In the genomic region with DNA sequence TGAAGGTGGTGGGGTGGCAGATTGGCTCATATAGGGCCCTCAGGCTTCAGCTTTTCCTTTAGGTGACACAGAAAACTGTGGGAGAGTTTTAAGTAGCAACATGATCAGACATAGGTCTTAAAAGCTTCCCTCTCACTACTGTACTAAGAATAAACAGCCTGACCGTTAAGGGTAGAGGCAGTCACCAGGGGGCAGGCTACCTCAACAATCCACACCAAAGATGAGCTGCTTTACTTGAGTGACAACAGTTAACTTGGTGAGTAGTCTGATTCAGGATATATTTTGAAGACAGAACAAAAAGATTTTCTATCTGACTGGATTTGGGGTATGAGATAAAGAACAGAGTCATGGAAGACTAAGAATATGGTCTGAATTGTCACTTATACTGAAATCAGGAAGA, we compare ENCODE assay signal across 8 cellular contexts. TPM values are rescaled to one million over a fixed set of nuclear protein-coding genes. Genes with fewer than 3 reads are reported as not detected.
DNase-seq lines count a peak whose midpoint lies in the region; ATAC-seq and TF ChIP-seq lines count a peak whose summit lies in the region.

No MANE protein-coding gene starts in this region.

- ATAC-seq in GM21528 (IDR thresholded peaks at IDR 0.05; ENCODE audit: low FRiP score, unreplicated experiment), result no peak
- ATAC-seq in HG03095 (IDR thresholded peaks at IDR 0.05; ENCODE audit: unreplicated experiment), result no peak

- no peak overlapping the region for H3K4me3 ChIP-seq in fibroblast of the aortic adventitia (ENCODE audit: low read depth, low read length)

- H3K4me1 Mint-ChIP-seq in progenitor cell of endocrine pancreas (ENCODE audit: low read depth), result no peaks in the 10 kb centered on the region

- H3K4me3 Mint-ChIP-seq in progenitor cell of endocrine pancreas (ENCODE audit: low read depth), result no peak overlapping the region

- no peaks in the 10 kb centered on the region for H3K9me3 Mint-ChIP-seq in progenitor cell of endocrine pancreas (ENCODE audit: low read depth)

- H3K27me3 Mint-ChIP-seq in progenitor cell of endocrine pancreas, result no peaks in the 10 kb centered on the region

- H3K27ac Mint-ChIP-seq in progenitor cell of endocrine pancreas, result no peak overlapping the region

- DNase-seq in DMS53 (lab: John Stamatoyannopoulos, UW), result peak; percentile 64
- DNase-seq in HCEC 1CT, result peak; percentile 36
- DNase-seq in NCI-H774 (lab: John Stamatoyannopoulos, UW), result peak; percentile 13
- DNase-seq in activated T-cell treated with anti-CD3 and anti-CD28 coated beads for 48 hours (ENCODE audit: low read depth), result peak; percentile 35
- peak; percentile 36 for DNase-seq in fibroblast of the aortic adventitia (ENCODE audit: low read depth)
- DNase-seq in progenitor cell of endocrine pancreas (ENCODE audit: low spot score, unreplicated experiment), result no peak

- peaks cover 18% of the 10 kb centered on the region for H3K36me3 Mint-ChIP-seq in progenitor cell of endocrine pancreas (ENCODE audit: insufficient read depth)

- TF ChIP-seq CTCF in fibroblast of the aortic adventitia (IDR thresholded peaks at IDR 0.05; ENCODE audit: insufficient read depth, low read length), result peak; percentile 53
- peak; percentile 70 for TF ChIP-seq CTCF in progenitor cell of endocrine pancreas (IDR thresholded peaks at IDR 0.05; ENCODE audit: unreplicated experiment)

RNA-seq across cellular contexts. Expression of gene GPCPD1, which starts 53.7 kb away (rescaled TPM):
- 29.5 and 29.7 TPM in 2 replicates for total RNA-seq in fibroblast of the aortic adventitia (ENCODE audit: low replicate concordance)
- total RNA-seq in progenitor cell of endocrine pancreas, result 29.8 and 34.2 TPM in 2 replicates
